ENCODE assay signal across 2 cellular contexts in genomic region chr20:58420798-58421496, GRCh38.
TF ChIP-seq lines count a peak whose summit lies in the region.

No MANE protein-coding gene starts in this region.

TF ChIP-seq in HEK293, 187 proteins besides CTCF, POLR2A, EP300 and RAD21 (continued from another document):
- TF ChIP-seq ZNF398 (tag by site-specific recombination; IDR thresholded peaks at IDR 0.05) (0 out of 2 replicates have a peak, but pooled peaks have one; percentile 11), ZNF555 (tag by site-specific recombination; conservative IDR thresholded peaks at IDR 0.05) (no peak), ZNF629 (tag by site-specific recombination; IDR thresholded peaks at IDR 0.05) (0 out of 2 replicates have a peak, but pooled peaks have one; percentile 31), ZNF530 (tag by site-specific recombination; IDR thresholded peaks at IDR 0.05; ENCODE audit: low read depth) (no peak), ZNF791 (tag by site-specific recombination; IDR thresholded peaks at IDR 0.05) (no peak)

TF ChIP-seq in WTC11, 78 proteins besides CTCF, POLR2A, EP300 and RAD21 (continued from another document):
- TF ChIP-seq ZNF425 (CRISPR knock-in tag; conservative IDR thresholded peaks at IDR 0.05), result no peak
- TF ChIP-seq MAX (CRISPR knock-in tag; IDR thresholded peaks at IDR 0.05), result no peak
- no peak for TF ChIP-seq EMX1 (CRISPR knock-in tag; IDR thresholded peaks at IDR 0.05)
- no peak for TF ChIP-seq ETV6 (CRISPR knock-in tag; IDR thresholded peaks at IDR 0.05)
- TF ChIP-seq CDX4 (CRISPR knock-in tag; IDR thresholded peaks at IDR 0.05; ENCODE audit: borderline replicate concordance), result no peak
- no peak for TF ChIP-seq ZNF138 (CRISPR knock-in tag; conservative IDR thresholded peaks at IDR 0.05)
- TF ChIP-seq IRF2 (CRISPR knock-in tag; IDR thresholded peaks at IDR 0.05; ENCODE audit: borderline replicate concordance, low read depth), result no peak
- TF ChIP-seq ZBTB21 (CRISPR knock-in tag; IDR thresholded peaks at IDR 0.05; ENCODE audit: borderline replicate concordance), result no peak
